ENCODE assay signal across 1 cellular context in the genomic region with DNA sequence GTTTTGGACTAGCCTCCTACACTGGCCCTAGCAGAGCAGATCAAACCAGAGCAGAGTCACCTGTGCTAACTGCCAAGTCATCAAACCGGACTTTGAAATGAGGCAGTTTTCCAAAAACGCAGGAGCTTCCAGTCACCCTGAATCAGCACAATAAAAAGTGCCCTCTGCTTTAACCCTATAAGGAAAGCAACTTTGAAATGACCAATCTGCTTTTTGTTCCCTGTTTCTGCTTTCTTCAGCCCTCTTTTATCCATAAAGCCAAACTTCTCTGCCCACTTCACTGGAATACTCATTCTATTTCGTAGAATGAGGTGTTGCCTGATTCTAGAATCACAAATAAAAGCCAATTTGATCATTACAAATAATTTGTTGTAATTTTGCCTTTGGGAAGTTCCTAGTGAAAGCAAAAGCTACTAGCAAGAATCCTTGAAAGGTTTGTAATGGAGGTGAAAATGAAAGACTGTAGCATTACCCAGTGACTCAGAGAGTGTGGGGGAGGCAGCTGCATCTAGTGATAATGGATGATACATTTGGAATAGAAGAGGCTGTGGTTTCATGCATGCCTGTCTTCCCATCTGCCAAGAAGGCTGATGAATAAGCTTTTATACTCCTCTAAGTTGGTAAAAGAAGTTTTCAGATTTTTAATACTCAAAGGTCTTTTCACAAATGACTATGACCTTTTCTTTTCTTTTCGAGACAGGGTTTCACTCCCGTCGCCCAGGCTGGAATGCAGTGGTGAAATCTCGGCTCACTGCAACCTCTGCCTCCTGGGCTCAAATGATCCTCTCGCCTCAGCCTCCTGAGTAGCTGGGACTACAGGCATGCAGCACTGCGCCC.
TF ChIP-seq lines count a peak whose summit lies in the region.

No MANE protein-coding gene starts in this region.

TF ChIP-seq in K562, 482 proteins besides CTCF, POLR2A, EP300 and RAD21 (continued from another document and continues in another):
- TF ChIP-seq, protein P1, sequence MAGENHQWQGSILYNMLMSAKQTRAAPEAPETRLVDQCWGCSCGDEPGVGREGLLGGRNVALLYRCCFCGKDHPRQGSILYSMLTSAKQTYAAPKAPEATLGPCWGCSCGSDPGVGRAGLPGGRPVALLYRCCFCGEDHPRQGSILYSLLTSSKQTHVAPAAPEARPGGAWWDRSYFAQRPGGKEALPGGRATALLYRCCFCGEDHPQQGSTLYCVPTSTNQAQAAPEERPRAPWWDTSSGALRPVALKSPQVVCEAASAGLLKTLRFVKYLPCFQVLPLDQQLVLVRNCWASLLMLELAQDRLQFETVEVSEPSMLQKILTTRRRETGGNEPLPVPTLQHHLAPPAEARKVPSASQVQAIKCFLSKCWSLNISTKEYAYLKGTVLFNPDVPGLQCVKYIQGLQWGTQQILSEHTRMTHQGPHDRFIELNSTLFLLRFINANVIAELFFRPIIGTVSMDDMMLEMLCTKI (IDR thresholded peaks at IDR 0.05; ENCODE audit: partially characterized antibody): no peak
- no peak for TF ChIP-seq TARDBP (IDR thresholded peaks at IDR 0.05)
- peak; percentile 78 for TF ChIP-seq MYBL2 (IDR thresholded peaks at IDR 0.05; ENCODE audit: low read depth)
- no peak for TF ChIP-seq MYBL2 (CRISPR knock-in tag; IDR thresholded peaks at IDR 0.05; ENCODE audit: borderline replicate concordance)
- 0 out of 2 replicates have a peak, but pooled peaks have one; percentile 0 for TF ChIP-seq CREB1 (IDR thresholded peaks at IDR 0.05)
- no peak for TF ChIP-seq CREB1 (CRISPR knock-in tag; IDR thresholded peaks at IDR 0.05)
- TF ChIP-seq, protein P2, sequence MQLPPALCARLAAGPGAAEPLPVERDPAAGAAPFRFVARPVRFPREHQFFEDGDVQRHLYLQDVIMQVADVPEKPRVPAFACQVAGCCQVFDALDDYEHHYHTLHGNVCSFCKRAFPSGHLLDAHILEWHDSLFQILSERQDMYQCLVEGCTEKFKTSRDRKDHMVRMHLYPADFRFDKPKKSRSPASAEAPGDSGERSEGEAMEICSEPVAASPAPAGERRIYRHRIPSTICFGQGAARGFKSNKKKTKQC (CRISPR knock-in tag; IDR thresholded peaks at IDR 0.05): no peak
- TF ChIP-seq, protein P3, sequence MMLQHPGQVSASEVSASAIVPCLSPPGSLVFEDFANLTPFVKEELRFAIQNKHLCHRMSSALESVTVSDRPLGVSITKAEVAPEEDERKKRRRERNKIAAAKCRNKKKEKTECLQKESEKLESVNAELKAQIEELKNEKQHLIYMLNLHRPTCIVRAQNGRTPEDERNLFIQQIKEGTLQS (IDR thresholded peaks at IDR 0.05): peak; percentile 93
- TF ChIP-seq, protein P3 (CRISPR knock-in tag; conservative IDR thresholded peaks at IDR 0.05): peak; percentile 76; the same call in 1 of the 2 replicates
- TF ChIP-seq, protein P4, sequence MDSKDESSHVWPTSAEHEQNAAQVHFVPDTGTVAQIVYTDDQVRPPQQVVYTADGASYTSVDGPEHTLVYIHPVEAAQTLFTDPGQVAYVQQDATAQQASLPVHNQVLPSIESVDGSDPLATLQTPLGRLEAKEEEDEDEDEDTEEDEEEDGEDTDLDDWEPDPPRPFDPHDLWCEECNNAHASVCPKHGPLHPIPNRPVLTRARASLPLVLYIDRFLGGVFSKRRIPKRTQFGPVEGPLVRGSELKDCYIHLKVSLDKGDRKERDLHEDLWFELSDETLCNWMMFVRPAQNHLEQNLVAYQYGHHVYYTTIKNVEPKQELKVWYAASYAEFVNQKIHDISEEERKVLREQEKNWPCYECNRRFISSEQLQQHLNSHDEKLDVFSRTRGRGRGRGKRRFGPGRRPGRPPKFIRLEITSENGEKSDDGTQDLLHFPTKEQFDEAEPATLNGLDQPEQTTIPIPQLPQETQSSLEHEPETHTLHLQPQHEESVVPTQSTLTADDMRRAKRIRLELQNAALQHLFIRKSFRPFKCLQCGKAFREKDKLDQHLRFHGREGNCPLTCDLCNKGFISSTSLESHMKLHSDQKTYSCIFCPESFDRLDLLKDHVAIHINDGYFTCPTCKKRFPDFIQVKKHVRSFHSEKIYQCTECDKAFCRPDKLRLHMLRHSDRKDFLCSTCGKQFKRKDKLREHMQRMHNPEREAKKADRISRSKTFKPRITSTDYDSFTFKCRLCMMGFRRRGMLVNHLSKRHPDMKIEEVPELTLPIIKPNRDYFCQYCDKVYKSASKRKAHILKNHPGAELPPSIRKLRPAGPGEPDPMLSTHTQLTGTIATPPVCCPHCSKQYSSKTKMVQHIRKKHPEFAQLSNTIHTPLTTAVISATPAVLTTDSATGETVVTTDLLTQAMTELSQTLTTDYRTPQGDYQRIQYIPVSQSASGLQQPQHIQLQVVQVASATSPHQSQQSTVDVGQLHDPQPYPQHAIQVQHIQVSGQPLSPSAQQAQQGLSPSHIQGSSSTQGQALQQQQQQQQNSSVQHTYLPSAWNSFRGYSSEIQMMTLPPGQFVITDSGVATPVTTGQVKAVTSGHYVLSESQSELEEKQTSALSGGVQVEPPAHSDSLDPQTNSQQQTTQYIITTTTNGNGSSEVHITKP (IDR thresholded peaks at IDR 0.05; ENCODE audit: partially characterized antibody): no peak
- peak; percentile 60 for TF ChIP-seq FOS (IDR thresholded peaks at IDR 0.05; ENCODE audit: extremely low read depth, insufficient read length)
- TF ChIP-seq, protein P5, sequence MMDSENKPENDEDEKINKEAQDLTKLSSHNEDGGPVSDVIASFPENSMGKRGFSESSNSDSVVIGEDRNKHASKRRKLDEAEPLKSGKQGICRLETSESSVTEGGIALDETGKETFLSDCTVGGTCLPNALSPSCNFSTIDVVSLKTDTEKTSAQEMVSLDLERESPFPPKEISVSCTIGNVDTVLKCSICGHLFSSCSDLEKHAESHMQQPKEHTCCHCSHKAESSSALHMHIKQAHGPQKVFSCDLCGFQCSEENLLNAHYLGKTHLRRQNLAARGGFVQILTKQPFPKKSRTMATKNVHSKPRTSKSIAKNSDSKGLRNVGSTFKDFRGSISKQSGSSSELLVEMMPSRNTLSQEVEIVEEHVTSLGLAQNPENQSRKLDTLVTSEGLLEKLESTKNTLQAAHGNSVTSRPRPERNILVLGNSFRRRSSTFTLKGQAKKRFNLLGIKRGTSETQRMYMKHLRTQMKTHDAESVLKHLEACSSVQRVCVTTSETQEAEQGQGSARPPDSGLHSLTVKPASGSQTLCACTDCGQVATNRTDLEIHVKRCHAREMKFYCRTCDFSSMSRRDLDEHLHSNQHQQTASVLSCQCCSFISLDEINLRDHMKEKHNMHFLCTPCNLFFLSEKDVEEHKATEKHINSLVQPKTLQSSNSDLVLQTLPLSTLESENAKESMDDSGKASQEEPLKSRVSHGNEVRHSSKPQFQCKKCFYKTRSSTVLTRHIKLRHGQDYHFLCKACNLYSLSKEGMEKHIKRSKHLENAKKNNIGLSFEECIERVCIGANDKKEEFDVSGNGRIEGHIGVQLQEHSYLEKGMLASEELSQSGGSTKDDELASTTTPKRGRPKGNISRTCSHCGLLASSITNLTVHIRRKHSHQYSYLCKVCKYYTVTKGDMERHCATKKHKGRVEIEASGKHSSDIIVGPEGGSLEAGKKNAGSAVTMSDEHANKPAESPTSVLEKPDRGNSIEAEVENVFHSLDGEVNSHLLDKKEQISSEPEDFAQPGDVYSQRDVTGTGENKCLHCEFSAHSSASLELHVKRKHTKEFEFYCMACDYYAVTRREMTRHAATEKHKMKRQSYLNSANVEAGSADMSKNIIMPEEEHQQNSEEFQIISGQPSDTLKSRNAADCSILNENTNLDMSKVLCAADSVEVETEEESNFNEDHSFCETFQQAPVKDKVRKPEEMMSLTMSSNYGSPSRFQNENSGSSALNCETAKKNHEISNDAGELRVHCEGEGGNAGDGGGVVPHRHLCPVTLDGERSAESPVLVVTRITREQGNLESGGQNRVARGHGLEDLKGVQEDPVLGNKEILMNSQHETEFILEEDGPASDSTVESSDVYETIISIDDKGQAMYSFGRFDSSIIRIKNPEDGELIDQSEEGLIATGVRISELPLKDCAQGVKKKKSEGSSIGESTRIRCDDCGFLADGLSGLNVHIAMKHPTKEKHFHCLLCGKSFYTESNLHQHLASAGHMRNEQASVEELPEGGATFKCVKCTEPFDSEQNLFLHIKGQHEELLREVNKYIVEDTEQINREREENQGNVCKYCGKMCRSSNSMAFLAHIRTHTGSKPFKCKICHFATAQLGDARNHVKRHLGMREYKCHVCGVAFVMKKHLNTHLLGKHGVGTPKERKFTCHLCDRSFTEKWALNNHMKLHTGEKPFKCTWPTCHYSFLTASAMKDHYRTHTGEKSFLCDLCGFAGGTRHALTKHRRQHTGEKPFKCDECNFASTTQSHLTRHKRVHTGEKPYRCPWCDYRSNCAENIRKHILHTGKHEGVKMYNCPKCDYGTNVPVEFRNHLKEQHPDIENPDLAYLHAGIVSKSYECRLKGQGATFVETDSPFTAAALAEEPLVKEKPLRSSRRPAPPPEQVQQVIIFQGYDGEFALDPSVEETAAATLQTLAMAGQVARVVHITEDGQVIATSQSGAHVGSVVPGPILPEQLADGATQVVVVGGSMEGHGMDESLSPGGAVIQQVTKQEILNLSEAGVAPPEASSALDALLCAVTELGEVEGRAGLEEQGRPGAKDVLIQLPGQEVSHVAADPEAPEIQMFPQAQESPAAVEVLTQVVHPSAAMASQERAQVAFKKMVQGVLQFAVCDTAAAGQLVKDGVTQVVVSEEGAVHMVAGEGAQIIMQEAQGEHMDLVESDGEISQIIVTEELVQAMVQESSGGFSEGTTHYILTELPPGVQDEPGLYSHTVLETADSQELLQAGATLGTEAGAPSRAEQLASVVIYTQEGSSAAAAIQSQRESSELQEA (IDR thresholded peaks at IDR 0.05; ENCODE audit: low read depth): no peak
- TF ChIP-seq, protein P6, sequence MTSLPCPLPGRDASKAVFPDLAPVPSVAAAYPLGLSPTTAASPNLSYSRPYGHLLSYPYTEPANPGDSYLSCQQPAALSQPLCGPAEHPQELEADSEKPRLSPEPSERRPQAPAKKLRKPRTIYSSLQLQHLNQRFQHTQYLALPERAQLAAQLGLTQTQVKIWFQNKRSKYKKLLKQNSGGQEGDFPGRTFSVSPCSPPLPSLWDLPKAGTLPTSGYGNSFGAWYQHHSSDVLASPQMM (CRISPR knock-in tag; IDR thresholded peaks at IDR 0.05): no peak
- TF ChIP-seq PYGO2 (tag; IDR thresholded peaks at IDR 0.05): no peak
- no peak for TF ChIP-seq TOE1 (IDR thresholded peaks at IDR 0.05; ENCODE audit: borderline replicate concordance)
- no peak for TF ChIP-seq TOE1 (CRISPR knock-in tag; IDR thresholded peaks at IDR 0.05; ENCODE audit: borderline replicate concordance, low read depth)
- TF ChIP-seq, protein P7, sequence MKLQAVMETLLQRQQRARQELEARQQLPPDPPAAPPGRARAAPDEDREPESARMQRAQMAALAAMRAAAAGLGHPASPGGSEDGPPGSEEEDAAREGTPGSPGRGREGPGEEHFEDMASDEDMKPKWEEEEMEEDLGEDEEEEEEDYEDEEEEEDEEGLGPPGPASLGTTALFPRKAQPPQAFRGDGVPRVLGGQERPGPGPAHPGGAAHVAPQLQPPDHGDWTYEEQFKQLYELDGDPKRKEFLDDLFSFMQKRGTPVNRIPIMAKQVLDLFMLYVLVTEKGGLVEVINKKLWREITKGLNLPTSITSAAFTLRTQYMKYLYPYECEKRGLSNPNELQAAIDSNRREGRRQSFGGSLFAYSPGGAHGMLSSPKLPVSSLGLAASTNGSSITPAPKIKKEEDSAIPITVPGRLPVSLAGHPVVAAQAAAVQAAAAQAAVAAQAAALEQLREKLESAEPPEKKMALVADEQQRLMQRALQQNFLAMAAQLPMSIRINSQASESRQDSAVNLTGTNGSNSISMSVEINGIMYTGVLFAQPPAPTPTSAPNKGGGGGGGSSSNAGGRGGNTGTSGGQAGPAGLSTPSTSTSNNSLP (IDR thresholded peaks at IDR 0.05; ENCODE audit: borderline replicate concordance, low read depth, low read length): peak; percentile 92
- no peak for TF ChIP-seq PCBP2 (IDR thresholded peaks at IDR 0.05; ENCODE audit: low read depth, low read length, poor library complexity, severe bottlenecking)
- TF ChIP-seq, protein P8, sequence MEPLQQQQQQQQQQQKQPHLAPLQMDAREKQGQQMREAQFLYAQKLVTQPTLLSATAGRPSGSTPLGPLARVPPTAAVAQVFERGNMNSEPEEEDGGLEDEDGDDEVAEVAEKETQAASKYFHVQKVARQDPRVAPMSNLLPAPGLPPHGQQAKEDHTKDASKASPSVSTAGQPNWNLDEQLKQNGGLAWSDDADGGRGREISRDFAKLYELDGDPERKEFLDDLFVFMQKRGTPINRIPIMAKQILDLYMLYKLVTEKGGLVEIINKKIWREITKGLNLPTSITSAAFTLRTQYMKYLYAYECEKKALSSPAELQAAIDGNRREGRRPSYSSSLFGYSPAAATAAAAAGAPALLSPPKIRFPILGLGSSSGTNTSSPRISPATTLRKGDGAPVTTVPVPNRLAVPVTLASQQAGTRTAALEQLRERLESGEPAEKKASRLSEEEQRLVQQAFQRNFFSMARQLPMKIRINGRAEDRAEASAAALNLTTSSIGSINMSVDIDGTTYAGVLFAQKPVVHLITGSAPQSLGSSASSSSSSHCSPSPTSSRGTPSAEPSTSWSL (CRISPR knock-in tag; IDR thresholded peaks at IDR 0.05; ENCODE audit: borderline replicate concordance): no peak
